Comparison of ENCODE assay signal across 1 cellular context in genomic region chr1:207680590-207681388, GRCh38.
TF ChIP-seq lines count a peak whose summit lies in the region.
"Not testable (repeated sequence)": the region's sequence is repeated elsewhere in the genome, so short reads cannot be mapped to it uniquely, and the experiment has no call there.

No MANE protein-coding gene starts in this region.

TF ChIP-seq in K562, 482 proteins besides CTCF, POLR2A, EP300 and RAD21 (continued from another document and continues in another):
- TF ChIP-seq TFAP4 (CRISPR knock-in tag; IDR thresholded peaks at IDR 0.05; ENCODE audit: borderline replicate concordance) (peak; percentile 34; the same call in 1 of the 2 replicates), FOXM1 (IDR thresholded peaks at IDR 0.05; ENCODE audit: low read depth) (peak; percentile 77), HDAC2 (IDR thresholded peaks at IDR 0.05) (peak; percentile 72; the same call in 1 of the 2 replicates), MTA3 (IDR thresholded peaks at IDR 0.05; ENCODE audit: borderline replicate concordance) (0 out of 2 replicates have a peak, but pooled peaks have one; percentile 51), HDAC1 (IDR thresholded peaks at IDR 0.05) (peak in 1 of 2 experiments; percentile 52; a peak in 2 of 4 replicates), HDAC3 (IDR thresholded peaks at IDR 0.05; ENCODE audit: borderline replicate concordance, partially characterized antibody) (peak; percentile 70), ADNP (tag; IDR thresholded peaks at IDR 0.05) (peak; percentile 39; the same call in 1 of the 2 replicates), CTBP1 (IDR thresholded peaks at IDR 0.05; ENCODE audit: borderline replicate concordance) (0 out of 2 replicates have a peak, but pooled peaks have one; percentile 16), TRIM24 (IDR thresholded peaks at IDR 0.05) (peak; percentile 85 to 91), JUN (IDR thresholded peaks at IDR 0.05; ENCODE audit: borderline replicate concordance, low read depth, low read length) (peak; percentile 77; the same call in 1 of the 2 replicates), TAL1 (IDR thresholded peaks at IDR 0.05) (peak; percentile 87), DMBX1 (CRISPR knock-in tag; IDR thresholded peaks at IDR 0.05; ENCODE audit: borderline replicate concordance) (peak; percentile 66), MAFK (IDR thresholded peaks at IDR 0.05; ENCODE audit: low read length) (peak; percentile 51; the same call in 1 of the 2 replicates), MTA1 (IDR thresholded peaks at IDR 0.05; ENCODE audit: borderline replicate concordance) (peak; percentile 55; the same call in 1 of the 2 replicates), KLF16 (IDR thresholded peaks at IDR 0.05) (peak; percentile 82), PRDM10 (IDR thresholded peaks at IDR 0.05; ENCODE audit: partially characterized antibody) (peak; percentile 92), MAFG (tag; conservative IDR thresholded peaks at IDR 0.05) (peak; percentile 46; the same call in 1 of the 2 replicates), TCF3 (CRISPR knock-in tag; IDR thresholded peaks at IDR 0.05) (peak; percentile 90), ARID1B (IDR thresholded peaks at IDR 0.05) (peak; percentile 96), PML (IDR thresholded peaks at IDR 0.05; ENCODE audit: low read length) (peak; percentile 83; the same call in 1 of the 2 replicates), BHLHE40 (IDR thresholded peaks at IDR 0.05; ENCODE audit: low read length) (peak; percentile 47; the same call in 1 of the 2 replicates), ATF1 (tag; IDR thresholded peaks at IDR 0.05) (peak; percentile 29; the same call in 1 of the 2 replicates), ZMIZ1 (IDR thresholded peaks at IDR 0.05; ENCODE audit: low read depth in 2 of 2, low read length in 2 of 2) (peak in 1 of 2 experiments; percentile 71; a peak in 1 of 4 replicates), HMBOX1 (IDR thresholded peaks at IDR 0.05) (peak; percentile 73), ZNF395 (CRISPR knock-in tag; IDR thresholded peaks at IDR 0.05) (peak; percentile 66; the same call in 1 of the 2 replicates), MEIS2 (IDR thresholded peaks at IDR 0.05; ENCODE audit: partially characterized antibody) (peak; percentile 19), MAZ (CRISPR knock-in tag; conservative IDR thresholded peaks at IDR 0.05 in 1 of 2, IDR thresholded peaks at IDR 0.05 in 1 of 2) (0 out of 4 replicates have a peak, but pooled peaks of 1 of the 2 experiments have one; percentile 28), SMAD3 (CRISPR knock-in tag; conservative IDR thresholded peaks at IDR 0.05) (0 out of 2 replicates have a peak, but pooled peaks have one; percentile 12), NCOA2 (IDR thresholded peaks at IDR 0.05; ENCODE audit: partially characterized antibody in 2 of 2) (peak in 1 of 2 experiments; percentile 42), TOE1 (IDR thresholded peaks at IDR 0.05; ENCODE audit: borderline replicate concordance) (0 out of 2 replicates have a peak, but pooled peaks have one; percentile 27), TEAD1 (CRISPR knock-in tag; IDR thresholded peaks at IDR 0.05) (peak; percentile 87 to 94; a peak in 3 of 4 replicates), GABPA (tag; conservative IDR thresholded peaks at IDR 0.05; ENCODE audit: low read depth) (0 out of 2 replicates have a peak, but pooled peaks have one; percentile 14), NFIC (IDR thresholded peaks at IDR 0.05) (peak; percentile 75), FOSL1 (tag; conservative IDR thresholded peaks at IDR 0.05) (peak; percentile 92), MAFF (IDR thresholded peaks at IDR 0.05; ENCODE audit: low read length) (peak; percentile 38; the same call in 1 of the 2 replicates), SMARCC2 (IDR thresholded peaks at IDR 0.05; ENCODE audit: low read depth) (peak; percentile 88), GATAD2A (IDR thresholded peaks at IDR 0.05) (peak; percentile 37; the same call in 1 of the 2 replicates), EHMT2 (IDR thresholded peaks at IDR 0.05) (peak; percentile 57; the same call in 1 of the 2 replicates), ZNF592 (IDR thresholded peaks at IDR 0.05) (peak; percentile 76), ATF3 (IDR thresholded peaks at IDR 0.05) (peak; percentile 87), ATF3 (CRISPR knock-in tag; conservative IDR thresholded peaks at IDR 0.05) (0 out of 2 replicates have a peak, but pooled peaks have one; percentile 46), MNT (conservative IDR thresholded peaks at IDR 0.05) (peak in 1 of 2 experiments; percentile 49; a peak in 1 of 4 replicates), NFE2 (IDR thresholded peaks at IDR 0.05; ENCODE audit: low read depth) (peak; percentile 87)
- not testable (repeated sequence) for TF ChIP-seq FOXM1 (CRISPR knock-in tag; IDR thresholded peaks at IDR 0.05; ENCODE audit: low read depth); JUN (CRISPR knock-in tag; IDR thresholded peaks at IDR 0.05; ENCODE audit: borderline replicate concordance); ATF1 (CRISPR knock-in tag; IDR thresholded peaks at IDR 0.05); TOE1 (CRISPR knock-in tag; IDR thresholded peaks at IDR 0.05; ENCODE audit: borderline replicate concordance, low read depth)
